Comparison of ENCODE assay signal across 10 cellular contexts in genomic region chr17:55086635-55087058, GRCh38.
DNase-seq lines count a peak whose midpoint lies in the region; ATAC-seq and TF ChIP-seq lines count a peak whose summit lies in the region.
"Had no signal": no experiment of that assay in that cellular context is flagged by ENCODE, and none has a peak within 500 bp of the region (broad histone marks: within the 10 kb centered on the region; RNA-seq: fewer than 3 reads in every experiment).

No MANE protein-coding gene starts in this region.

- TF ChIP-seq CTCF in mucosa of descending colon (IDR thresholded peaks at IDR 0.05) (no peak), spleen (IDR thresholded peaks at IDR 0.05 in 8 of 11, conservative IDR thresholded peaks at IDR 0.05 in 3 of 11) (no peak)

- H3K4me1 Mint-ChIP-seq in naive thymus-derived CD4-positive, alpha-beta T cell, result peaks cover 0 to 13% (median 0%) of the 10 kb centered on the region in 7 donors

- peak; percentile 57 for ATAC-seq in naive thymus-derived CD4-positive, alpha-beta T cell
- ATAC-seq in HG03045 (IDR thresholded peaks at IDR 0.05; ENCODE audit: unreplicated experiment) (no peak), mucosa of descending colon (no peak), HG03025 (IDR thresholded peaks at IDR 0.05; ENCODE audit: low FRiP score, unreplicated experiment) (no peak)

- POLR2A ChIA-PET in naive thymus-derived CD4-positive, alpha-beta T cell (lab: Charles Lee), result no interaction called here

- intact Hi-C loops in naive thymus-derived CD4-positive, alpha-beta T cell (cut with micrococcal nuclease), result no loop called here
- intact Hi-C loops in mucosa of descending colon (cut with DNase I, micrococcal nuclease) (no loop called here), spleen (cut with DNase I; ENCODE audit: low total_unique reads) (no loop called here)

- peaks cover 0 to 2% (median 0%) of the 10 kb centered on the region in 11 donors for H3K9me3 Mint-ChIP-seq in naive thymus-derived CD4-positive, alpha-beta T cell

- peaks cover 0 to 20% of the 10 kb centered on the region in 2 donors for H3K4me1 ChIP-seq in naive thymus-derived CD4-positive, alpha-beta T cell (ENCODE audit: control insufficient read depth in 2 of 2, insufficient read depth in 2 of 2, low read length in 2 of 2)
- H3K4me1 ChIP-seq in mucosa of descending colon (ENCODE audit: low read depth) (no peaks in the 10 kb centered on the region), spleen (peaks cover 0 to 5% (median 0%) of the 10 kb centered on the region in 6 donors)
- H3K4me1 ChIP-seq: parathyroid adenoma had no signal

- no peak overlapping the region for H3K27ac ChIP-seq in naive thymus-derived CD4-positive, alpha-beta T cell (ENCODE audit: low read depth, low read length)
- no peak overlapping the region for H3K27ac ChIP-seq in spleen
- H3K27ac ChIP-seq: parathyroid adenoma had no signal

- no peak overlapping the region for H3K4me3 Mint-ChIP-seq in naive thymus-derived CD4-positive, alpha-beta T cell

- no peaks in the 10 kb centered on the region for H3K9me3 ChIP-seq in naive thymus-derived CD4-positive, alpha-beta T cell (ENCODE audit: control insufficient read depth in 2 of 3, low read length in 3 of 3)
- H3K9me3 ChIP-seq in mucosa of descending colon (no peaks in the 10 kb centered on the region), spleen (no peaks in the 10 kb centered on the region)

- no peaks in the 10 kb centered on the region for H3K36me3 ChIP-seq in naive thymus-derived CD4-positive, alpha-beta T cell (ENCODE audit: control insufficient read depth in 2 of 3, insufficient read depth in 3 of 3, low read length in 3 of 3)
- no peaks in the 10 kb centered on the region for H3K36me3 ChIP-seq in mucosa of descending colon (ENCODE audit: low read depth)
- H3K36me3 ChIP-seq in spleen, result peaks cover 0 to 28% (median 2%) of the 10 kb centered on the region in 6 donors

- no peak overlapping the region for H3K27ac Mint-ChIP-seq in naive thymus-derived CD4-positive, alpha-beta T cell

- peaks cover 0 to 53% (median 26%) of the 10 kb centered on the region in 5 donors for H3K36me3 Mint-ChIP-seq in naive thymus-derived CD4-positive, alpha-beta T cell

- WGBS in spleen, 5 donors, result 41 to 54% (median 46%) methylated on average over 2 of the region's 2 CpGs

- CTCF ChIA-PET in naive thymus-derived CD4-positive, alpha-beta T cell (lab: Charles Lee), result no interaction called here

- no peaks in the 10 kb centered on the region for H3K27me3 Mint-ChIP-seq in naive thymus-derived CD4-positive, alpha-beta T cell

- no peak overlapping the region for H3K4me3 ChIP-seq in naive thymus-derived CD4-positive, alpha-beta T cell (ENCODE audit: low read length)
- H3K4me3 ChIP-seq in mucosa of descending colon, result no peak overlapping the region
- no peak overlapping the region for H3K4me3 ChIP-seq in spleen

- DNase-seq in GDM1 (lab: John Stamatoyannopoulos, UW), result peak; percentile 61
- DNase-seq in NCI-H460 (ENCODE audit: extremely low read depth, low read depth), result peak; percentile 62
- DNase-seq in dedifferentiated amniotic fluid mesenchymal stem cell (ENCODE audit: extremely low spot score), result peak; percentile 78
- DNase-seq in naive thymus-derived CD4-positive, alpha-beta T cell, result no peak
- no peak for DNase-seq in mucosa of descending colon
- no peak for DNase-seq in spleen
- DNase-seq: activated CD4-positive, alpha-beta T cell treated with anti-CD3 and anti-CD28 coated beads, Interleukin-2, amount 50 U/mL, for 1 hour had no signal

- no peak for TF ChIP-seq POLR2A in spleen (IDR thresholded peaks at IDR 0.05)

- no peaks in the 10 kb centered on the region for H3K27me3 ChIP-seq in naive thymus-derived CD4-positive, alpha-beta T cell (ENCODE audit: control insufficient read depth in 2 of 2, insufficient read depth in 2 of 2, low read length in 2 of 2)
- H3K27me3 ChIP-seq in spleen (replicated peaks in 1 of 7), result no peaks in the 10 kb centered on the region

Comparison
In these comparisons a context has a peak if more than half of its experiments do, and no peak if none do; other contexts are left out.
1. DNase-seq: peak in GDM1 (single experiment), NCI-H460 (single experiment) and dedifferentiated amniotic fluid mesenchymal stem cell (single experiment); none in naive thymus-derived CD4-positive, alpha-beta T cell (0 of 9), mucosa of descending colon (0 of 3) and spleen (single experiment).